7 cellular contexts compared by ENCODE assay signal in genomic region chr10:69573056-69573806, GRCh38. TPM values are rescaled to one million over a fixed set of nuclear protein-coding genes. Genes with fewer than 3 reads are reported as not detected.
DNase-seq lines count a peak whose midpoint lies in the region; ATAC-seq and TF ChIP-seq lines count a peak whose summit lies in the region.

NEUROG3 (minus strand) TSS chr10:69573422; CDS start chr10:69573043, 379 bp downstream.

- peak within 1 kb of the TSS; percentile 43 for H2AK5ac ChIP-seq in neuronal stem cell (ENCODE audit: low read depth, low read length)

- H3K4me3 Mint-ChIP-seq in brain = peak within 1 kb of the TSS; percentile 67 to 82 (median 78)

- peak within 1 kb of the TSS; percentile 47 for H3K23ac ChIP-seq in neuronal stem cell (ENCODE audit: low read depth, low read length, poor library complexity)

- peaks cover 57 to 99% (median 98%) of the 10 kb centered on the region in 3 experiments for H3K27me3 ChIP-seq in neuronal stem cell (ENCODE audit: control insufficient read depth in 3 of 3, insufficient read depth in 3 of 3, low read depth in 1 of 3, low read length in 3 of 3)

- H3K27ac Mint-ChIP-seq in brain = no peak within 1 kb of the TSS

- H3K36me3 ChIP-seq in neuronal stem cell (replicated peaks in 1 of 2; ENCODE audit: control insufficient read depth in 2 of 2, insufficient read depth in 2 of 2, low read length in 2 of 2) = no peaks in the 10 kb centered on the region

- peak within 1 kb of the TSS; percentile 10 for H3K9ac ChIP-seq in neuronal stem cell (ENCODE audit: low read depth, low read length, poor library complexity)

- TF ChIP-seq CTCF in brain (conservative IDR thresholded peaks at IDR 0.05) = no peak

- H2BK12ac ChIP-seq in neuronal stem cell (ENCODE audit: low read length) = peak within 1 kb of the TSS; percentile 63

- H4K91ac ChIP-seq in neuronal stem cell (ENCODE audit: low read depth, low read length, poor library complexity) = no peak within 1 kb of the TSS

- H3K9me3 Mint-ChIP-seq in brain = peaks cover 0 to 6% (median 0%) of the 10 kb centered on the region in 5 experiments

- no peak within 1 kb of the TSS for H3K27ac ChIP-seq in neuronal stem cell (replicated peaks; ENCODE audit: low read length)

- H3K4me2 ChIP-seq in neuronal stem cell (ENCODE audit: insufficient read depth, low read length, poor library complexity, severe bottlenecking) = peak within 1 kb of the TSS; percentile 57

- H3K4me1 ChIP-seq in neuronal stem cell (ENCODE audit: control insufficient read depth in 2 of 2, insufficient read depth in 1 of 2, low read depth in 1 of 2, low read length in 2 of 2) = peaks cover 18 to 38% of the 10 kb centered on the region in 2 donors

- H2BK120ac ChIP-seq in neuronal stem cell (ENCODE audit: low read depth, low read length) = no peak within 1 kb of the TSS

- H3K14ac ChIP-seq in neuronal stem cell (ENCODE audit: low read length) = no peak within 1 kb of the TSS

- DNase-seq in neuronal stem cell (ENCODE audit: low spot score) (no peak), DMS79 (lab: John Stamatoyannopoulos, UW) (no peak)
- DNase-seq in activated CD8-positive, alpha-beta memory T cell treated with anti-CD3 and anti-CD28 coated beads, Interleukin-2, amount 50 U/mL, for 4 hours = no peak

- H3K4me1 Mint-ChIP-seq in brain = peaks cover 31% of the 10 kb centered on the region

- no peaks in the 10 kb centered on the region for H3K36me3 Mint-ChIP-seq in brain

- H4K8ac ChIP-seq in neuronal stem cell (ENCODE audit: low read depth, low read length) = no peak within 1 kb of the TSS

- H3K4ac ChIP-seq in neuronal stem cell (ENCODE audit: low read length) = no peak within 1 kb of the TSS

- H3K79me1 ChIP-seq in neuronal stem cell (ENCODE audit: low read depth, low read length) = no peaks in the 10 kb centered on the region

- peak within 1 kb of the TSS; percentile 98 for H2BK15ac ChIP-seq in neuronal stem cell (ENCODE audit: low read length)

- WGBS in neuronal stem cell (ENCODE audit: extremely low coverage in 2 of 2, insufficient read length in 2 of 2, insufficient replicate concordance in 1 of 2), 2 donors = no CpG with 5 or more reads among the region's 53 CpGs

- H2AFZ ChIP-seq in neuronal stem cell (ENCODE audit: low read length) = peak within 1 kb of the TSS; percentile 86

- H2BK5ac ChIP-seq in neuronal stem cell (ENCODE audit: low read length) = no peak within 1 kb of the TSS

- H3K18ac ChIP-seq in neuronal stem cell (ENCODE audit: low read length) = peak within 1 kb of the TSS; percentile 77

- peaks cover 0 to 2% of the 10 kb centered on the region in 2 donors for H3K9me3 ChIP-seq in neuronal stem cell (replicated peaks in 1 of 2; ENCODE audit: control insufficient read depth in 2 of 2, insufficient read depth in 1 of 2, low read depth in 1 of 2, low read length in 2 of 2)

- peaks cover 98% of the 10 kb centered on the region for H3K27me3 Mint-ChIP-seq in brain

- peak; percentile 70 for ATAC-seq in GM18907 (IDR thresholded peaks at IDR 0.05; ENCODE audit: unreplicated experiment)
- ATAC-seq in HG03457 (IDR thresholded peaks at IDR 0.05; ENCODE audit: unreplicated experiment) = peak; percentile 61
- ATAC-seq in GM18520 (IDR thresholded peaks at IDR 0.05; ENCODE audit: unreplicated experiment) = no peak

- peak within 1 kb of the TSS; percentile 51 to 54 for H3K4me3 ChIP-seq in neuronal stem cell (ENCODE audit: low read length in 2 of 2)

RNA-seq across cellular contexts. Expression of gene NEUROG3, which starts in this region (rescaled TPM):
- polyA plus RNA-seq in brain (ENCODE audit: insufficient read depth, low read depth, low replicate concordance) = not detected
- not detected for polyA plus RNA-seq in neuronal stem cell (2013, experiment 1 of 2)
- polyA plus RNA-seq in neuronal stem cell (2013, experiment 2 of 2) = not detected
